ENCODE assay signal across 22 cellular contexts in genomic region chr5:177433658-177434217, GRCh38. TPM values are rescaled to one million over a fixed set of nuclear protein-coding genes. Genes with fewer than 3 reads are reported as not detected.
DNase-seq lines count a peak whose midpoint lies in the region; ATAC-seq and TF ChIP-seq lines count a peak whose summit lies in the region.
"Had no signal": no experiment of that assay in that cellular context is flagged by ENCODE, and none has a peak within 500 bp of the region (broad histone marks: within the 10 kb centered on the region; RNA-seq: fewer than 3 reads in every experiment).

No MANE protein-coding gene starts in this region.

- intact Hi-C loops in uterus (cut with DNase I; ENCODE audit: low total_unique reads) (no loop called here), stomach (cut with DNase I; ENCODE audit: low total_unique reads) (no loop called here)

- H3K4me3 ChIP-seq in GM06990 (replicated peaks; ENCODE audit: low read depth, low read length) (no peak overlapping the region), uterus (no peak overlapping the region), stomach (no peak overlapping the region)
- H3K4me3 ChIP-seq: colonic mucosa, gastrocnemius medialis, GM12878, GM23338, SJSA1, upper lobe of right lung had no signal

- H3K27me3 ChIP-seq in GM06990 (replicated peaks; ENCODE audit: control insufficient read depth, insufficient read depth, low read length), result no peaks in the 10 kb centered on the region
- no peaks in the 10 kb centered on the region for H3K27me3 ChIP-seq in uterus
- H3K27me3 ChIP-seq in stomach, result no peaks in the 10 kb centered on the region
- H3K27me3 ChIP-seq: colonic mucosa, gastrocnemius medialis, SJSA1, upper lobe of right lung had no signal

- H3K9me3 Mint-ChIP-seq in activated CD4-positive, alpha-beta T cell treated with anti-CD3 and anti-CD28 coated beads, Interleukin-2, amount 10 ng/mL, durations not matched to agents 7 days and 5 days, result no peaks in the 10 kb centered on the region
- no peaks in the 10 kb centered on the region for H3K9me3 Mint-ChIP-seq in activated T-helper 17 cell treated with anti-CD3 and anti-CD28 coated beads, Interleukin-2, amount 50 U/mL, for 72 hours
- H3K9me3 Mint-ChIP-seq in naive B cell, result no peaks in the 10 kb centered on the region

- no peaks in the 10 kb centered on the region for H3K27me3 Mint-ChIP-seq in activated CD4-positive, alpha-beta T cell treated with anti-CD3 and anti-CD28 coated beads, Interleukin-2, amount 10 ng/mL, durations not matched to agents 7 days and 5 days
- H3K27me3 Mint-ChIP-seq in activated T-helper 17 cell treated with anti-CD3 and anti-CD28 coated beads, Interleukin-2, amount 50 U/mL, for 72 hours, result no peaks in the 10 kb centered on the region
- no peaks in the 10 kb centered on the region for H3K27me3 Mint-ChIP-seq in naive B cell
- H3K27me3 Mint-ChIP-seq: progenitor cell of endocrine pancreas had no signal

- no peak for ATAC-seq in activated T-helper 17 cell treated with anti-CD3 and anti-CD28 coated beads, Interleukin-2, amount 50 U/mL, for 72 hours (replicated peaks)
- ATAC-seq in naive B cell (ENCODE audit: low read depth in 2 of 2), result no peak
- ATAC-seq: gastrocnemius medialis, GM12878, GM23338, upper lobe of right lung had no signal

- no peaks in the 10 kb centered on the region for H3K9me3 ChIP-seq in uterus
- H3K9me3 ChIP-seq in stomach, result no peaks in the 10 kb centered on the region
- H3K9me3 ChIP-seq: colonic mucosa, gastrocnemius medialis, SJSA1, upper lobe of right lung had no signal

- H3K4me1 Mint-ChIP-seq in activated CD4-positive, alpha-beta T cell treated with anti-CD3 and anti-CD28 coated beads, Interleukin-2, amount 10 ng/mL, durations not matched to agents 7 days and 5 days, result peaks cover 83% of the 10 kb centered on the region
- peaks cover 25% of the 10 kb centered on the region for H3K4me1 Mint-ChIP-seq in activated T-helper 17 cell treated with anti-CD3 and anti-CD28 coated beads, Interleukin-2, amount 50 U/mL, for 72 hours
- H3K4me1 Mint-ChIP-seq in naive B cell, result peaks cover 40 to 60% (median 59%) of the 10 kb centered on the region in 3 donors

- H3K27ac ChIP-seq in uterus, result no peak overlapping the region
- no peak overlapping the region for H3K27ac ChIP-seq in stomach
- H3K27ac ChIP-seq: colonic mucosa, gastrocnemius medialis, SJSA1, upper lobe of right lung had no signal

- POLR2A ChIA-PET in activated CD4-positive, alpha-beta T cell treated with anti-CD3 and anti-CD28 coated beads, Interleukin-2, amount 10 ng/mL, durations not matched to agents 7 days and 5 days (lab: Charles Lee), result interaction anchor here (0.8 to 1.4 kb wide), 2 partner anchors 11 to 13 kb away, joined by 3 read pairs; partner anchors contain the start of gene PRR7

- H3K36me3 ChIP-seq in GM06990 (ENCODE audit: control insufficient read depth, insufficient read depth, low read length) (peaks cover 54% of the 10 kb centered on the region), uterus (no peaks in the 10 kb centered on the region), stomach (peaks cover 57 to 90% (median 86%) of the 10 kb centered on the region in 4 donors)

- H3K4me3 Mint-ChIP-seq in activated CD4-positive, alpha-beta T cell treated with anti-CD3 and anti-CD28 coated beads, Interleukin-2, amount 10 ng/mL, durations not matched to agents 7 days and 5 days, result peak overlapping the region; percentile 47
- H3K4me3 Mint-ChIP-seq in activated T-helper 17 cell treated with anti-CD3 and anti-CD28 coated beads, Interleukin-2, amount 50 U/mL, for 72 hours, result peak overlapping the region; percentile 97
- H3K4me3 Mint-ChIP-seq in naive B cell, result peak overlapping the region in 2 of 8 donors; percentile 30 to 83
- H3K4me3 Mint-ChIP-seq: GM23338 had no signal

- no peak for TF ChIP-seq EP300 in stomach (IDR thresholded peaks at IDR 0.05)

- WGBS in stomach, 5 donors, result 91 to 96% (median 93%) methylated on average over 15 to 29 of the region's 29 CpGs

- H3K4me1 ChIP-seq in uterus, result no peaks in the 10 kb centered on the region
- H3K4me1 ChIP-seq in stomach, result peaks cover under 1 to 51% (median 36%) of the 10 kb centered on the region in 4 donors
- H3K4me1 ChIP-seq: SJSA1 had no signal

- TF ChIP-seq POLR2A in uterus (IDR thresholded peaks at IDR 0.05) (no peak), stomach (IDR thresholded peaks at IDR 0.05) (no peak)

- CTCF ChIA-PET in activated CD4-positive, alpha-beta T cell treated with anti-CD3 and anti-CD28 coated beads, Interleukin-2, amount 10 ng/mL, durations not matched to agents 7 days and 5 days (lab: Charles Lee), result interaction anchor here (1.1 to 53.2 kb wide), 5 partner anchors 25 to 124 kb away, joined by 3 to 1643 read pairs (median 25); partner anchors contain the start of genes DBN1, F12, PFN3 and PRR7

- TF ChIP-seq CTCF in GM06990 (IDR thresholded peaks at IDR 0.05; ENCODE audit: insufficient read depth, low read length, poor library complexity, severe bottlenecking) (no peak), uterus (IDR thresholded peaks at IDR 0.05) (no peak), stomach (IDR thresholded peaks at IDR 0.05) (no peak)

- H3K27ac Mint-ChIP-seq in activated CD4-positive, alpha-beta T cell treated with anti-CD3 and anti-CD28 coated beads, Interleukin-2, amount 10 ng/mL, durations not matched to agents 7 days and 5 days, result peak overlapping the region; percentile 88
- H3K27ac Mint-ChIP-seq in activated T-helper 17 cell treated with anti-CD3 and anti-CD28 coated beads, Interleukin-2, amount 50 U/mL, for 72 hours, result peak overlapping the region; percentile 82
- H3K27ac Mint-ChIP-seq in naive B cell, result peak overlapping the region in 5 of 6 donors; percentile 20 to 96 (median 84)
- H3K27ac Mint-ChIP-seq: GM23338, progenitor cell of endocrine pancreas had no signal

- peaks cover 88% of the 10 kb centered on the region for H3K36me3 Mint-ChIP-seq in activated CD4-positive, alpha-beta T cell treated with anti-CD3 and anti-CD28 coated beads, Interleukin-2, amount 10 ng/mL, durations not matched to agents 7 days and 5 days (ENCODE audit: low read depth)
- peaks cover 99% of the 10 kb centered on the region for H3K36me3 Mint-ChIP-seq in activated T-helper 17 cell treated with anti-CD3 and anti-CD28 coated beads, Interleukin-2, amount 50 U/mL, for 72 hours (ENCODE audit: low read depth)
- peaks cover 0 to 8% of the 10 kb centered on the region in 2 donors for H3K36me3 Mint-ChIP-seq in naive B cell

- DNase-seq in activated CD4-positive, alpha-beta T cell treated with anti-CD3 and anti-CD28 coated beads, Interleukin-2, amount 10 ng/mL, durations not matched to agents 7 days and 5 days, result no peak
- no peak for DNase-seq in activated CD4-positive, alpha-beta T cell treated with anti-CD3 and anti-CD28 coated beads for 1 hour
- DNase-seq in GM06990 (ENCODE audit: extremely low read depth, insufficient read length) (peak; percentile 25), naive B cell (no peak), uterus (no peak), NCI-H1436 treated with DMSO at 0.1 percent for 48 hours (lab: John Stamatoyannopoulos, UW) (no peak), stomach (no peak)
- DNase-seq: colonic mucosa, COR-L47, gastrocnemius medialis, NCI-H187 treated with DMSO at 0.1 percent for 48 hours, NCI-H510A had no signal

RNA-seq across cellular contexts. Expression of gene GRK6, which starts 7.3 kb away (rescaled TPM):
- total RNA-seq in activated CD4-positive, alpha-beta T cell treated with anti-CD3 and anti-CD28 coated beads, Interleukin-2, amount 10 ng/mL, durations not matched to agents 7 days and 5 days, result 100 to 1,000 TPM; 242 to 296 TPM
- total RNA-seq in activated T-helper 17 cell treated with anti-CD3 and anti-CD28 coated beads, Interleukin-2, amount 50 U/mL, for 72 hours, result 100 to 1,000 TPM; 108 to 130 TPM
- polyA plus RNA-seq in naive B cell (ENCODE audit: low read depth in 6 of 6) (100 to 1,000 TPM in 2 of 6 donors, 10 to 100 TPM in 4; 66.5 to 178 (median 98.1) TPM), stomach (10 to 100 TPM; 14.6 to 20.2 (median 16.2) TPM)
- total RNA-seq in uterus (10 to 100 TPM; 16.4 to 29.8 (median 20.9) TPM), stomach (10 to 100 TPM in 4 of 5 donors, 1 to 10 TPM in 1; 1.8 to 91.2 (median 19.1) TPM)

RNA-seq across cellular contexts. Expression of gene PRR7, which starts 12.9 kb away (rescaled TPM):
- total RNA-seq in activated CD4-positive, alpha-beta T cell treated with anti-CD3 and anti-CD28 coated beads, Interleukin-2, amount 10 ng/mL, durations not matched to agents 7 days and 5 days, result 1 to 10 TPM; 5.3 to 9.7 TPM
- total RNA-seq in activated T-helper 17 cell treated with anti-CD3 and anti-CD28 coated beads, Interleukin-2, amount 50 U/mL, for 72 hours, result 10 to 100 TPM in 1 of 2 donors, 1 to 10 TPM in 1; 8.2 to 13.6 TPM
- polyA plus RNA-seq in naive B cell (ENCODE audit: low read depth in 6 of 6) (10 to 100 TPM; 16.2 to 39.5 (median 25.7) TPM), stomach (1 to 10 TPM in 2 of 3 donors, under 1 TPM in 1; 0.61 to 3.7 (median 1.5) TPM)
- total RNA-seq in uterus (1 to 10 TPM in 2 of 4 donors, not detected in 2; 1.9 to 3.0 TPM), stomach (under 1 TPM in 1 of 5 donors, not detected in 4; 0.73 TPM)

RNA-seq across cellular contexts. Expression of gene F12, which starts 24.4 kb away (rescaled TPM):
- under 1 TPM; 0.22 to 0.60 TPM for total RNA-seq in activated CD4-positive, alpha-beta T cell treated with anti-CD3 and anti-CD28 coated beads, Interleukin-2, amount 10 ng/mL, durations not matched to agents 7 days and 5 days
- 1 to 10 TPM; 3.7 to 4.6 TPM for total RNA-seq in activated T-helper 17 cell treated with anti-CD3 and anti-CD28 coated beads, Interleukin-2, amount 50 U/mL, for 72 hours
- polyA plus RNA-seq in naive B cell (ENCODE audit: low read depth in 6 of 6) (1 to 10 TPM in 1 of 6 donors, under 1 TPM in 2, not detected in 3; 0.56 to 1.4 (median 0.57) TPM), stomach (10 to 100 TPM in 1 of 3 donors, under 1 TPM in 1, not detected in 1; 0.50 to 13.6 TPM)
- total RNA-seq in uterus (1 to 10 TPM in 1 of 4 donors, not detected in 3; 7.6 TPM), stomach (10 to 100 TPM in 2 of 5 donors, not detected in 3; 52.4 to 68.3 TPM)
- total RNA-seq: A673 had no signal

RNA-seq across cellular contexts. Expression of gene PFN3, which starts 33.3 kb away (rescaled TPM):
- total RNA-seq in activated CD4-positive, alpha-beta T cell treated with anti-CD3 and anti-CD28 coated beads, Interleukin-2, amount 10 ng/mL, durations not matched to agents 7 days and 5 days, result not detected
- total RNA-seq in activated T-helper 17 cell treated with anti-CD3 and anti-CD28 coated beads, Interleukin-2, amount 50 U/mL, for 72 hours, result not detected
- polyA plus RNA-seq in naive B cell (ENCODE audit: low read depth in 6 of 6) (not detected), stomach (not detected)
- total RNA-seq in uterus (not detected), stomach (not detected)
- total RNA-seq: A673, colonic mucosa, G401, gastrocnemius medialis, GM12878, liver, MCF 10A, progenitor cell of endocrine pancreas, SJSA1, upper lobe of right lung had no signal
- polyA plus RNA-seq: GM12878, liver had no signal

RNA-seq across cellular contexts. Expression of gene DBN1, which starts 39.7 kb away (rescaled TPM):
- 1 to 10 TPM; 4.2 to 4.8 TPM for total RNA-seq in activated CD4-positive, alpha-beta T cell treated with anti-CD3 and anti-CD28 coated beads, Interleukin-2, amount 10 ng/mL, durations not matched to agents 7 days and 5 days
- 1 to 10 TPM; 2.3 to 3.1 TPM for total RNA-seq in activated T-helper 17 cell treated with anti-CD3 and anti-CD28 coated beads, Interleukin-2, amount 50 U/mL, for 72 hours
- 1 to 10 TPM in 1 of 6 donors, under 1 TPM in 3, not detected in 2; 0.31 to 1.9 (median 0.65) TPM for polyA plus RNA-seq in naive B cell (ENCODE audit: low read depth in 6 of 6)
- 100 to 1,000 TPM in 2 of 4 donors, 10 to 100 TPM in 2; 30.6 to 107 (median 82.7) TPM for total RNA-seq in uterus
- total RNA-seq in stomach, result 10 to 100 TPM; 15.2 to 78.1 (median 53.3) TPM
- polyA plus RNA-seq in stomach, result 10 to 100 TPM; 14.7 to 31.3 (median 22.7) TPM
